ENCODE assay signal across 10 cellular contexts in genomic region chr10:104323721-104324686, GRCh38. TPM values are rescaled to one million over a fixed set of nuclear protein-coding genes. Genes with fewer than 3 reads are reported as not detected.
A peak's percentile ranks its signal among the peaks of the same experiment; 100 is the strongest.
DNase-seq lines count a peak whose midpoint lies in the region; ATAC-seq and TF ChIP-seq lines count a peak whose summit lies in the region.
"Had no signal": no experiment of that assay in that cellular context is flagged by ENCODE, and none has a peak within 500 bp of the region (broad histone marks: within the 10 kb centered on the region; RNA-seq: fewer than 3 reads in every experiment).

No MANE protein-coding gene starts in this region.

- DNase-seq in T-helper 2 cell treated with Interferon-gamma antibody and Interleukin-4, amounts not matched to agents 5 μg/mL and 100 μg/mL, for 36 hours (ENCODE audit: low spot score) = no peak
- no peak for DNase-seq in T-helper 2 cell
- no peak for DNase-seq in stimulated activated naive B cell treated with anti-CD40 and anti-IgM and Interleukin-4, amounts not matched to agents 10 μg/mL and 1 μg/mL and 100 μg/mL, for 72 hours
- no peak for DNase-seq in brain microvascular endothelial cell
- DNase-seq in NCI-H2029 treated with DMSO at 0.1 percent for 48 hours (lab: John Stamatoyannopoulos, UW) = no peak
- no peak for DNase-seq in progenitor cell of endocrine pancreas (ENCODE audit: low spot score, unreplicated experiment)

- in situ Hi-C loops in brain microvascular endothelial cell (cut with HindIII; ENCODE audit: low pct_ligation_motif_present, low sequenced_read_pairs) = no loop called here

- no peak for ATAC-seq in gastroesophageal sphincter
- ATAC-seq in stimulated activated naive B cell treated with anti-CD40 and anti-IgM and Interleukin-4, amounts not matched to agents 10 μg/mL and 1 μg/mL and 100 μg/mL, for 72 hours (replicated peaks) = peak; percentile 29 to 35

- H3K36me3 ChIP-seq in gastroesophageal sphincter = no peaks in the 10 kb centered on the region
- H3K36me3 ChIP-seq in brain microvascular endothelial cell (replicated peaks) = peaks cover 19% of the 10 kb centered on the region

- H3K27ac Mint-ChIP-seq in T-helper 2 cell treated with Interferon-gamma antibody and Interleukin-4, amounts not matched to agents 5 μg/mL and 100 μg/mL, for 36 hours = peak overlapping the region; percentile 79
- H3K27ac Mint-ChIP-seq in T-helper 1 cell treated with Interleukin-12 subunit alpha and Interleukin-12 subunit beta and Interleukin-4 antibody, amounts not matched to agents 30 μg/mL and 1 μg/mL, for 36 hours = peak overlapping the region; percentile 75
- peak overlapping the region; percentile 89 for H3K27ac Mint-ChIP-seq in stimulated activated naive B cell treated with anti-CD40 and anti-IgM and Interleukin-4, amounts not matched to agents 10 μg/mL and 1 μg/mL and 100 μg/mL, for 72 hours
- H3K27ac Mint-ChIP-seq in progenitor cell of endocrine pancreas = no peak overlapping the region

- H3K27ac ChIP-seq in gastroesophageal sphincter (peak overlapping the region in 3 of 4 donors; percentile 98 to 100 (median 99)), brain microvascular endothelial cell (no peak overlapping the region)
- H3K27ac ChIP-seq: 22Rv1, SK-N-MC had no signal

- TF ChIP-seq CTCF in gastroesophageal sphincter (IDR thresholded peaks at IDR 0.05) (no peak), brain microvascular endothelial cell (IDR thresholded peaks at IDR 0.05; ENCODE audit: low read depth, low read length, missing control alignments) (no peak), progenitor cell of endocrine pancreas (IDR thresholded peaks at IDR 0.05; ENCODE audit: unreplicated experiment) (no peak)

- TF ChIP-seq POLR2A in gastroesophageal sphincter (IDR thresholded peaks at IDR 0.05) = no peak

- H3K27me3 ChIP-seq in gastroesophageal sphincter (no peaks in the 10 kb centered on the region), brain microvascular endothelial cell (replicated peaks) (no peaks in the 10 kb centered on the region)

- no peak for TF ChIP-seq EP300 in gastroesophageal sphincter (IDR thresholded peaks at IDR 0.05)

- H3K4me1 ChIP-seq in gastroesophageal sphincter = peaks cover 18 to 100% (median 98%) of the 10 kb centered on the region in 3 donors

- no peaks in the 10 kb centered on the region for H3K9me3 Mint-ChIP-seq in T-helper 2 cell treated with Interferon-gamma antibody and Interleukin-4, amounts not matched to agents 5 μg/mL and 100 μg/mL, for 36 hours
- no peaks in the 10 kb centered on the region for H3K9me3 Mint-ChIP-seq in T-helper 1 cell treated with Interleukin-12 subunit alpha and Interleukin-12 subunit beta and Interleukin-4 antibody, amounts not matched to agents 30 μg/mL and 1 μg/mL, for 36 hours
- no peaks in the 10 kb centered on the region for H3K9me3 Mint-ChIP-seq in stimulated activated naive B cell treated with anti-CD40 and anti-IgM and Interleukin-4, amounts not matched to agents 10 μg/mL and 1 μg/mL and 100 μg/mL, for 72 hours
- no peaks in the 10 kb centered on the region for H3K9me3 Mint-ChIP-seq in progenitor cell of endocrine pancreas (ENCODE audit: low read depth)

- H3K27me3 Mint-ChIP-seq in T-helper 2 cell treated with Interferon-gamma antibody and Interleukin-4, amounts not matched to agents 5 μg/mL and 100 μg/mL, for 36 hours (ENCODE audit: low read depth) = no peaks in the 10 kb centered on the region
- H3K27me3 Mint-ChIP-seq in T-helper 1 cell treated with Interleukin-12 subunit alpha and Interleukin-12 subunit beta and Interleukin-4 antibody, amounts not matched to agents 30 μg/mL and 1 μg/mL, for 36 hours (ENCODE audit: low read depth) = no peaks in the 10 kb centered on the region
- no peaks in the 10 kb centered on the region for H3K27me3 Mint-ChIP-seq in stimulated activated naive B cell treated with anti-CD40 and anti-IgM and Interleukin-4, amounts not matched to agents 10 μg/mL and 1 μg/mL and 100 μg/mL, for 72 hours
- no peaks in the 10 kb centered on the region for H3K27me3 Mint-ChIP-seq in progenitor cell of endocrine pancreas

- peaks cover 80% of the 10 kb centered on the region for H3K4me1 Mint-ChIP-seq in T-helper 2 cell treated with Interferon-gamma antibody and Interleukin-4, amounts not matched to agents 5 μg/mL and 100 μg/mL, for 36 hours (ENCODE audit: low read depth)
- peaks cover 84% of the 10 kb centered on the region for H3K4me1 Mint-ChIP-seq in T-helper 1 cell treated with Interleukin-12 subunit alpha and Interleukin-12 subunit beta and Interleukin-4 antibody, amounts not matched to agents 30 μg/mL and 1 μg/mL, for 36 hours (ENCODE audit: low read depth)
- H3K4me1 Mint-ChIP-seq in stimulated activated naive B cell treated with anti-CD40 and anti-IgM and Interleukin-4, amounts not matched to agents 10 μg/mL and 1 μg/mL and 100 μg/mL, for 72 hours = peaks cover 86 to 99% of the 10 kb centered on the region in 2 donors
- peaks cover 16% of the 10 kb centered on the region for H3K4me1 Mint-ChIP-seq in progenitor cell of endocrine pancreas (ENCODE audit: low read depth)

- peaks cover 19% of the 10 kb centered on the region for H3K36me3 Mint-ChIP-seq in T-helper 2 cell treated with Interferon-gamma antibody and Interleukin-4, amounts not matched to agents 5 μg/mL and 100 μg/mL, for 36 hours (ENCODE audit: low read depth)
- H3K36me3 Mint-ChIP-seq in T-helper 1 cell treated with Interleukin-12 subunit alpha and Interleukin-12 subunit beta and Interleukin-4 antibody, amounts not matched to agents 30 μg/mL and 1 μg/mL, for 36 hours (ENCODE audit: low read depth) = peaks cover 10% of the 10 kb centered on the region
- peaks cover 20 to 43% of the 10 kb centered on the region in 2 donors for H3K36me3 Mint-ChIP-seq in stimulated activated naive B cell treated with anti-CD40 and anti-IgM and Interleukin-4, amounts not matched to agents 10 μg/mL and 1 μg/mL and 100 μg/mL, for 72 hours
- peaks cover 1% of the 10 kb centered on the region for H3K36me3 Mint-ChIP-seq in progenitor cell of endocrine pancreas (ENCODE audit: insufficient read depth)

- H3K4me3 ChIP-seq in gastroesophageal sphincter = no peak overlapping the region
- H3K4me3 ChIP-seq in brain microvascular endothelial cell (ENCODE audit: low read depth, low read length) = no peak overlapping the region
- H3K4me3 ChIP-seq: SK-N-MC had no signal

- no peaks in the 10 kb centered on the region for H3K9me3 ChIP-seq in gastroesophageal sphincter

- WGBS in gastroesophageal sphincter (ENCODE audit: low coverage in 1 of 2), 2 donors = 55 to 77% methylated on average over 6 to 7 of the region's 13 CpGs

- H3K4me3 Mint-ChIP-seq in T-helper 2 cell treated with Interferon-gamma antibody and Interleukin-4, amounts not matched to agents 5 μg/mL and 100 μg/mL, for 36 hours = peak overlapping the region; percentile 72
- peak overlapping the region; percentile 47 for H3K4me3 Mint-ChIP-seq in T-helper 1 cell treated with Interleukin-12 subunit alpha and Interleukin-12 subunit beta and Interleukin-4 antibody, amounts not matched to agents 30 μg/mL and 1 μg/mL, for 36 hours
- peak overlapping the region; percentile 73 to 79 for H3K4me3 Mint-ChIP-seq in stimulated activated naive B cell treated with anti-CD40 and anti-IgM and Interleukin-4, amounts not matched to agents 10 μg/mL and 1 μg/mL and 100 μg/mL, for 72 hours
- H3K4me3 Mint-ChIP-seq in progenitor cell of endocrine pancreas (ENCODE audit: low read depth) = no peak overlapping the region

RNA-seq across cellular contexts. Expression of gene ITPRIP, which starts 14.3 kb away (rescaled TPM):
- total RNA-seq in gastroesophageal sphincter (10 to 100 TPM; 18.1 to 31.5 (median 22.8) TPM), progenitor cell of endocrine pancreas (6.1 and 7.0 TPM in 2 replicates)

RNA-seq across cellular contexts. Expression of gene CFAP58, which starts 29.6 kb away (rescaled TPM):
- total RNA-seq in gastroesophageal sphincter = 1 to 10 TPM in 3 of 4 donors, under 1 TPM in 1; 0.27 to 1.6 (median 1.3) TPM
- total RNA-seq in progenitor cell of endocrine pancreas = 0.24 and 0.29 TPM in 2 replicates

RNA-seq across cellular contexts. Expression of gene GSTO2, which starts 55.0 kb away (rescaled TPM):
- 1 to 10 TPM in 1 of 4 donors, under 1 TPM in 3; 0.15 to 1.3 (median 0.21) TPM for total RNA-seq in gastroesophageal sphincter
- total RNA-seq in progenitor cell of endocrine pancreas = 9.6 and 9.8 TPM in 2 replicates
